8 cellular contexts compared by ENCODE assay signal in genomic region chr20:53736757-53737403, GRCh38.
DNase-seq lines count a peak whose midpoint lies in the region; ATAC-seq and TF ChIP-seq lines count a peak whose summit lies in the region.

No MANE protein-coding gene starts in this region.

- 12 to 22% methylated on average over 6 of the region's 6 CpGs for WGBS in esophagus squamous epithelium, 2 donors
- no CpG with 5 or more reads among the region's 6 CpGs for WGBS in trophoblast cell (ENCODE audit: extremely low coverage, insufficient coverage, insufficient read length)

- peak overlapping the region; percentile 98 for H2BK120ac ChIP-seq in trophoblast cell (ENCODE audit: insufficient read depth, low read length, poor library complexity)

- peak; percentile 32 for ATAC-seq in HG02763 (IDR thresholded peaks at IDR 0.05; ENCODE audit: unreplicated experiment)
- no peak for ATAC-seq in GM18909 (IDR thresholded peaks at IDR 0.05; ENCODE audit: poor library complexity, unreplicated experiment)

- H3K79me2 ChIP-seq in trophoblast cell (ENCODE audit: control insufficient read depth, insufficient read depth, low read length, poor library complexity) = peaks cover 5% of the 10 kb centered on the region

- no peak overlapping the region for H3K23ac ChIP-seq in trophoblast cell (ENCODE audit: low read length)

- peak overlapping the region; percentile 92 for H4K8ac ChIP-seq in trophoblast cell (ENCODE audit: low read depth, low read length)

- H3K27ac ChIP-seq in SJCRH30 (peak overlapping the region; percentile 96), esophagus squamous epithelium (peak overlapping the region; percentile 75 to 81 (median 78)), trophoblast cell (ENCODE audit: low read depth, low read length) (peak overlapping the region; percentile 99)

- H3K4me1 ChIP-seq in SJCRH30 (peaks cover 34% of the 10 kb centered on the region), esophagus squamous epithelium (peaks cover 20 to 67% (median 30%) of the 10 kb centered on the region in 3 donors), trophoblast cell (ENCODE audit: control insufficient read depth in 1 of 2, insufficient read depth in 2 of 2, low read length in 2 of 2) (peaks cover 19 to 31% of the 10 kb centered on the region in 2 experiments)

- peak overlapping the region; percentile 68 for H3K4me3 ChIP-seq in SJCRH30
- H3K4me3 ChIP-seq in esophagus squamous epithelium = peak overlapping the region in 1 of 4 donors; percentile 40
- no peak overlapping the region for H3K4me3 ChIP-seq in trophoblast cell (ENCODE audit: low read depth, low read length)

- H3K18ac ChIP-seq in trophoblast cell (ENCODE audit: low read length) = peak overlapping the region; percentile 72

- no peak for TF ChIP-seq POLR2A in esophagus squamous epithelium (IDR thresholded peaks at IDR 0.05)

- peak overlapping the region; percentile 1 for H2AK5ac ChIP-seq in trophoblast cell (ENCODE audit: low read length)

- H3K4ac ChIP-seq in trophoblast cell (ENCODE audit: low read depth, low read length) = peak overlapping the region; percentile 42

- no peaks in the 10 kb centered on the region for H3K36me3 ChIP-seq in SJCRH30
- no peaks in the 10 kb centered on the region for H3K36me3 ChIP-seq in esophagus squamous epithelium
- no peaks in the 10 kb centered on the region for H3K36me3 ChIP-seq in trophoblast cell (ENCODE audit: control insufficient read depth in 1 of 2, insufficient read depth in 2 of 2, low read length in 2 of 2)

- intact Hi-C loops in esophagus squamous epithelium (cut with DNase I) = no loop called here
- intact Hi-C loops in posterior vena cava (cut with DNase I) = no loop called here

- H2BK5ac ChIP-seq in trophoblast cell (ENCODE audit: low read depth, low read length, poor library complexity) = peak overlapping the region; percentile 98

- peak overlapping the region; percentile 88 for H4K91ac ChIP-seq in trophoblast cell (ENCODE audit: low read depth, low read length)

- no peak for TF ChIP-seq CTCF in esophagus squamous epithelium (IDR thresholded peaks at IDR 0.05)

- H3K27me3 ChIP-seq in SJCRH30 (no peaks in the 10 kb centered on the region), esophagus squamous epithelium (no peaks in the 10 kb centered on the region), trophoblast cell (ENCODE audit: insufficient read depth, low read length) (no peaks in the 10 kb centered on the region)

- peak overlapping the region; percentile 80 for H4K12ac ChIP-seq in trophoblast cell (ENCODE audit: low read depth, low read length)

- H2BK12ac ChIP-seq in trophoblast cell (ENCODE audit: low read length) = peak overlapping the region; percentile 95

- H3K14ac ChIP-seq in trophoblast cell (ENCODE audit: low read length) = peak overlapping the region; percentile 92

- H2AFZ ChIP-seq in trophoblast cell (ENCODE audit: insufficient read depth, low read length, poor library complexity) = no peak overlapping the region

- peak overlapping the region; percentile 38 for H3K4me2 ChIP-seq in trophoblast cell (ENCODE audit: low read length)

- H3K9me3 ChIP-seq in SJCRH30 (replicated peaks) (no peaks in the 10 kb centered on the region), esophagus squamous epithelium (no peaks in the 10 kb centered on the region), trophoblast cell (ENCODE audit: insufficient read depth, low read depth, low read length) (no peaks in the 10 kb centered on the region)

- DNase-seq in DMS114 treated with DMSO at 0.1 percent for 48 hours (lab: John Stamatoyannopoulos, UW; ENCODE audit: unreplicated experiment) = peak; percentile 80
- DNase-seq in SJCRH30 = peak; percentile 75 to 91
- no peak for DNase-seq in esophagus squamous epithelium (lab: John Stamatoyannopoulos, UW)
- peak in 1 of 2 donors; percentile 60 for DNase-seq in trophoblast cell
- DNase-seq in posterior vena cava (ENCODE audit: low spot score) = no peak
- no peak for DNase-seq in activated CD4-positive, alpha-beta T cell treated with anti-CD3 and anti-CD28 coated beads, Interleukin-2, amount 50 U/mL, for 48 hours

- H3K9ac ChIP-seq in trophoblast cell (ENCODE audit: low read length) = no peak overlapping the region

- H3K79me1 ChIP-seq in trophoblast cell (ENCODE audit: low read length) = peaks cover 50% of the 10 kb centered on the region

Comparison
In these comparisons a context has a peak if more than half of its experiments do, and no peak if none do; other contexts are left out.
1. DNase-seq: peak in DMS114 treated with DMSO at 0.1 percent for 48 hours (single experiment) and SJCRH30 (2 of 2); none in esophagus squamous epithelium (single experiment), posterior vena cava (single experiment) and activated CD4-positive, alpha-beta T cell treated with anti-CD3 and anti-CD28 coated beads, Interleukin-2, amount 50 U/mL, for 48 hours (0 of 2).
2. Peak in every context shown above with its lines, with median percentiles within 50 percentile points of each other: H3K27ac ChIP-seq.